7 cellular contexts compared by ENCODE assay signal in genomic region chr1:213374369-213374768, GRCh38.
DNase-seq lines count a peak whose midpoint lies in the region; ATAC-seq and TF ChIP-seq lines count a peak whose summit lies in the region.

No MANE protein-coding gene starts in this region.

- peak; percentile 69 for DNase-seq in GM10248 (ENCODE audit: extremely low spot score)
- DNase-seq in GM23338 (ENCODE audit: low spot score), result peak; percentile 90
- DNase-seq in SJSA1 (ENCODE audit: low read depth in 1 of 2, low spot score in 2 of 2), result peak; percentile 31 to 68
- DNase-seq in adipocyte (ENCODE audit: low read depth), result peak; percentile 70
- DNase-seq in hepatic stellate cell (ENCODE audit: low spot score), result peak; percentile 61
- peak; percentile 57 for DNase-seq in stimulated activated CD4-positive, alpha-beta T cell treated with anti-CD3 and anti-CD28 coated beads, Interleukin-12 subunit alpha, Interleukin-12 subunit beta, amount 100 ng/mL, for 4 hours

- H3K4me3 ChIP-seq in GM23338 (no peak overlapping the region), Loucy (ENCODE audit: low read length, poor library complexity, severe bottlenecking) (no peak overlapping the region), SJSA1 (no peak overlapping the region), adipocyte (ENCODE audit: low read length) (no peak overlapping the region)

- H3K9me3 Mint-ChIP-seq in GM23338, result no peaks in the 10 kb centered on the region

- H3K9ac ChIP-seq in Loucy (ENCODE audit: low read depth, low read length, poor library complexity, severe bottlenecking) (no peak overlapping the region), adipocyte (ENCODE audit: low read length) (no peak overlapping the region)

- H3K36me3 ChIP-seq in GM23338 (ENCODE audit: insufficient read depth) (no peaks in the 10 kb centered on the region), Loucy (ENCODE audit: insufficient read depth, low read length) (no peaks in the 10 kb centered on the region), SJSA1 (no peaks in the 10 kb centered on the region), adipocyte (ENCODE audit: control insufficient read depth, insufficient read depth, low read length, severe bottlenecking) (no peaks in the 10 kb centered on the region)

- H3K27me3 ChIP-seq in GM23338 (ENCODE audit: insufficient read depth) (no peaks in the 10 kb centered on the region), Loucy (ENCODE audit: insufficient read depth, low read length, poor library complexity, severe bottlenecking) (no peaks in the 10 kb centered on the region), SJSA1 (replicated peaks) (no peaks in the 10 kb centered on the region), adipocyte (replicated peaks; ENCODE audit: control insufficient read depth, insufficient read depth, low read length) (no peaks in the 10 kb centered on the region)

- no peak overlapping the region for H3K27ac ChIP-seq in GM23338 (ENCODE audit: low read depth)
- no peak overlapping the region for H3K27ac ChIP-seq in SJSA1

- CTCF ChIA-PET in GM10248 (lab: Yijun Ruan, JAX), result interaction anchor here (0.6 to 2.6 kb wide), 3 partner anchors 11 to 749 kb away, joined by 3 to 11 read pairs (median 4); no protein-coding TSS in a partner anchor

- H3K4me1 ChIP-seq in GM23338 (ENCODE audit: insufficient read depth) (peaks cover 17% of the 10 kb centered on the region), Loucy (ENCODE audit: insufficient read depth, low read length, poor library complexity, severe bottlenecking) (no peaks in the 10 kb centered on the region), SJSA1 (replicated peaks) (no peaks in the 10 kb centered on the region), adipocyte (ENCODE audit: control insufficient read depth, insufficient read depth, low read length) (no peaks in the 10 kb centered on the region)

- H3K27ac Mint-ChIP-seq in GM23338, result no peak overlapping the region

- no peaks in the 10 kb centered on the region for H3K36me3 Mint-ChIP-seq in GM23338 (ENCODE audit: low read depth)

- POLR2A ChIA-PET in GM10248 (lab: Yijun Ruan, JAX), result no interaction called here

- ATAC-seq in GM23338, result peak; percentile 90

- no peak overlapping the region for H3K4me3 Mint-ChIP-seq in GM23338

- H3K79me2 ChIP-seq in GM23338 (replicated peaks; ENCODE audit: insufficient read depth) (no peaks in the 10 kb centered on the region), Loucy (ENCODE audit: insufficient read depth, low read length) (no peaks in the 10 kb centered on the region)

- H3F3A ChIP-seq in GM23338 (replicated peaks; ENCODE audit: low read depth) (no peaks in the 10 kb centered on the region), Loucy (ENCODE audit: low read depth) (no peaks in the 10 kb centered on the region)

- H4K20me1 ChIP-seq in GM23338 (replicated peaks; ENCODE audit: insufficient read depth) (no peaks in the 10 kb centered on the region), Loucy (ENCODE audit: insufficient read depth, low read length, poor library complexity, severe bottlenecking) (no peaks in the 10 kb centered on the region)

- peaks cover 3% of the 10 kb centered on the region for H3K27me3 Mint-ChIP-seq in GM23338 (ENCODE audit: insufficient read depth, low read depth, poor library complexity)

- H3K9me3 ChIP-seq in Loucy (ENCODE audit: insufficient read depth, low read depth, low read length) (no peaks in the 10 kb centered on the region), SJSA1 (replicated peaks) (no peaks in the 10 kb centered on the region), adipocyte (ENCODE audit: control insufficient read depth, low read length) (no peaks in the 10 kb centered on the region)

- TF ChIP-seq CTCF in GM10248 (IDR thresholded peaks at IDR 0.05; ENCODE audit: control extremely low read depth, extremely low read depth, low read depth, missing control alignments), result peak; percentile 73
- peak; percentile 85 to 99 for TF ChIP-seq CTCF in GM23338 (conservative IDR thresholded peaks at IDR 0.05; ENCODE audit: low read depth in 2 of 2)
- TF ChIP-seq CTCF in Loucy (conservative IDR thresholded peaks at IDR 0.05; ENCODE audit: low read length), result peak; percentile 99

- H3K9me2 ChIP-seq in GM23338 (ENCODE audit: insufficient read depth) (no peaks in the 10 kb centered on the region), Loucy (replicated peaks; ENCODE audit: low read depth, low read length) (no peaks in the 10 kb centered on the region)

- H2AFZ ChIP-seq in GM23338, result no peak overlapping the region
- no peak overlapping the region for H2AFZ ChIP-seq in Loucy (ENCODE audit: low read length)

- peaks cover 22% of the 10 kb centered on the region for H3K4me1 Mint-ChIP-seq in GM23338

- H3K4me2 ChIP-seq in GM23338, result no peak overlapping the region
- H3K4me2 ChIP-seq in Loucy (ENCODE audit: low read depth, low read length, poor library complexity, severe bottlenecking), result no peak overlapping the region

TF ChIP-seq in GM23338, 12 proteins besides CTCF, POLR2A, EP300 and RAD21 (continues in another document):
- TF ChIP-seq, protein P1, sequence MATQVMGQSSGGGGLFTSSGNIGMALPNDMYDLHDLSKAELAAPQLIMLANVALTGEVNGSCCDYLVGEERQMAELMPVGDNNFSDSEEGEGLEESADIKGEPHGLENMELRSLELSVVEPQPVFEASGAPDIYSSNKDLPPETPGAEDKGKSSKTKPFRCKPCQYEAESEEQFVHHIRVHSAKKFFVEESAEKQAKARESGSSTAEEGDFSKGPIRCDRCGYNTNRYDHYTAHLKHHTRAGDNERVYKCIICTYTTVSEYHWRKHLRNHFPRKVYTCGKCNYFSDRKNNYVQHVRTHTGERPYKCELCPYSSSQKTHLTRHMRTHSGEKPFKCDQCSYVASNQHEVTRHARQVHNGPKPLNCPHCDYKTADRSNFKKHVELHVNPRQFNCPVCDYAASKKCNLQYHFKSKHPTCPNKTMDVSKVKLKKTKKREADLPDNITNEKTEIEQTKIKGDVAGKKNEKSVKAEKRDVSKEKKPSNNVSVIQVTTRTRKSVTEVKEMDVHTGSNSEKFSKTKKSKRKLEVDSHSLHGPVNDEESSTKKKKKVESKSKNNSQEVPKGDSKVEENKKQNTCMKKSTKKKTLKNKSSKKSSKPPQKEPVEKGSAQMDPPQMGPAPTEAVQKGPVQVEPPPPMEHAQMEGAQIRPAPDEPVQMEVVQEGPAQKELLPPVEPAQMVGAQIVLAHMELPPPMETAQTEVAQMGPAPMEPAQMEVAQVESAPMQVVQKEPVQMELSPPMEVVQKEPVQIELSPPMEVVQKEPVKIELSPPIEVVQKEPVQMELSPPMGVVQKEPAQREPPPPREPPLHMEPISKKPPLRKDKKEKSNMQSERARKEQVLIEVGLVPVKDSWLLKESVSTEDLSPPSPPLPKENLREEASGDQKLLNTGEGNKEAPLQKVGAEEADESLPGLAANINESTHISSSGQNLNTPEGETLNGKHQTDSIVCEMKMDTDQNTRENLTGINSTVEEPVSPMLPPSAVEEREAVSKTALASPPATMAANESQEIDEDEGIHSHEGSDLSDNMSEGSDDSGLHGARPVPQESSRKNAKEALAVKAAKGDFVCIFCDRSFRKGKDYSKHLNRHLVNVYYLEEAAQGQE (IDR thresholded peaks at IDR 0.05; ENCODE audit: unreplicated experiment), result no peak
